9 cellular contexts compared by ENCODE assay signal in genomic region chr9:87725900-87726709, GRCh38. TPM values are rescaled to one million over a fixed set of nuclear protein-coding genes. Genes with fewer than 3 reads are reported as not detected.
DNase-seq lines count a peak whose midpoint lies in the region; ATAC-seq, FAIRE-seq and TF ChIP-seq lines count a peak whose summit lies in the region.
"Had no signal": no experiment of that assay in that cellular context is flagged by ENCODE, and none has a peak within 500 bp of the region (broad histone marks: within the 10 kb centered on the region; RNA-seq: fewer than 3 reads in every experiment).

TSS of gene CTSL (plus strand) at chr9:87726119. CDS start at chr9:87727604, 1,485 bp downstream.

- H3K4me3 Mint-ChIP-seq in Calu3 (ENCODE audit: low read depth, unreplicated experiment) = peak within 1 kb of the TSS; percentile 98
- H3K4me3 Mint-ChIP-seq in astrocyte (ENCODE audit: unreplicated experiment) = peak within 1 kb of the TSS; percentile 91
- peak within 1 kb of the TSS; percentile 94 for H3K4me3 Mint-ChIP-seq in type B pancreatic cell

- H3K4me3 ChIP-seq in astrocyte (ENCODE audit: insufficient read depth, low read depth, low read length) (peak within 1 kb of the TSS; percentile 77), ovary (peak within 1 kb of the TSS; percentile 85)

- H3K27me3 ChIP-seq in astrocyte (ENCODE audit: insufficient read depth, low read length) (no peaks in the 10 kb centered on the region), ovary (no peaks in the 10 kb centered on the region)

- H3K9ac ChIP-seq in astrocyte (ENCODE audit: low read length) = peak within 1 kb of the TSS; percentile 92

- DNase-seq in Calu3 (peak; percentile 70), T-helper 1 cell (peak; percentile 15 to 43 (median 25)), astrocyte (ENCODE audit: low read depth) (peak; percentile 79), left cardiac atrium (peak; percentile 96), ovary (peak; percentile 94 to 97 (median 95)), type B pancreatic cell (ENCODE audit: extremely low spot score, unreplicated experiment) (peak; percentile 84)

- WGBS in ovary, 3 donors = 0 to 1% (median 1%) methylated on average over 54 to 67 of the region's 67 CpGs

- BruUV-seq in Calu3 (replicated peaks; lab: Mats Ljungman, UMichigan) = no TSS peak

- CTCF ChIA-PET in Calu3 (lab: Charles Lee) = interaction anchor here (0.6 to 1.4 kb wide), 7 partner anchors 10 to 89 kb away, joined by 3 to 7 read pairs (median 7); no protein-coding TSS in a partner anchor

- peaks cover 3% of the 10 kb centered on the region for H3K79me2 ChIP-seq in astrocyte (ENCODE audit: insufficient read depth, low read length)

- FAIRE-seq in astrocyte (lab: Jason Lieb, UNC) = no peak

- peaks cover 10% of the 10 kb centered on the region for H3K27me3 Mint-ChIP-seq in Calu3 (ENCODE audit: unreplicated experiment)
- H3K27me3 Mint-ChIP-seq in astrocyte (ENCODE audit: low read depth, unreplicated experiment) = peaks cover 10% of the 10 kb centered on the region
- no peaks in the 10 kb centered on the region for H3K27me3 Mint-ChIP-seq in type B pancreatic cell

- TF ChIP-seq POLR2A in ovary (IDR thresholded peaks at IDR 0.05) = peak; percentile 68

- no peak for TF ChIP-seq EP300 in Ishikawa (IDR thresholded peaks at IDR 0.05; ENCODE audit: borderline replicate concordance)
- TF ChIP-seq EP300 in ovary (IDR thresholded peaks at IDR 0.05) = no peak

- peak; percentile 97 to 98 for ATAC-seq in left cardiac atrium
- ATAC-seq in HG03280 (IDR thresholded peaks at IDR 0.05; ENCODE audit: unreplicated experiment) = no peak

- H3K9me3 Mint-ChIP-seq in Calu3 (ENCODE audit: low read depth, unreplicated experiment) (no peaks in the 10 kb centered on the region), astrocyte (ENCODE audit: unreplicated experiment) (peaks cover 2% of the 10 kb centered on the region), type B pancreatic cell (no peaks in the 10 kb centered on the region)

- peaks cover 12% of the 10 kb centered on the region for H3K36me3 Mint-ChIP-seq in Calu3 (ENCODE audit: insufficient read depth, unreplicated experiment)
- H3K36me3 Mint-ChIP-seq in astrocyte (ENCODE audit: low read depth, unreplicated experiment) = peaks cover 9% of the 10 kb centered on the region
- peaks cover 17% of the 10 kb centered on the region for H3K36me3 Mint-ChIP-seq in type B pancreatic cell
- H3K36me3 Mint-ChIP-seq: IgD-negative memory B cell had no signal

- peaks cover 17% of the 10 kb centered on the region for H3K36me3 ChIP-seq in astrocyte (ENCODE audit: insufficient read depth, low read length)
- no peaks in the 10 kb centered on the region for H3K36me3 ChIP-seq in ovary

- H3K9me3 ChIP-seq in astrocyte (ENCODE audit: insufficient read depth, low read depth, low read length) (no peaks in the 10 kb centered on the region), ovary (no peaks in the 10 kb centered on the region)

- H3K27ac ChIP-seq in astrocyte (ENCODE audit: low read depth, low read length) (peak within 1 kb of the TSS; percentile 83), ovary (peak within 1 kb of the TSS; percentile 86 to 93)

- H3K27ac Mint-ChIP-seq in Calu3 (ENCODE audit: unreplicated experiment) (peak within 1 kb of the TSS; percentile 87), astrocyte (ENCODE audit: unreplicated experiment) (peak within 1 kb of the TSS; percentile 90), type B pancreatic cell (peak within 1 kb of the TSS; percentile 90)
- H3K27ac Mint-ChIP-seq: IgD-negative memory B cell had no signal

- no peak for TF ChIP-seq RAD21 in Ishikawa (IDR thresholded peaks at IDR 0.05; ENCODE audit: low read depth)

- H3K4me1 ChIP-seq in astrocyte (ENCODE audit: insufficient read depth, low read length) (peaks cover 10% of the 10 kb centered on the region), ovary (ENCODE audit: insufficient read depth) (peaks cover 5% of the 10 kb centered on the region)

- H3K4me1 Mint-ChIP-seq in Calu3 (ENCODE audit: low read depth, unreplicated experiment) (peaks cover 10% of the 10 kb centered on the region), astrocyte (ENCODE audit: low read depth, unreplicated experiment) (no peaks in the 10 kb centered on the region), type B pancreatic cell (ENCODE audit: unreplicated experiment) (peaks cover 5% of the 10 kb centered on the region)
- H3K4me1 Mint-ChIP-seq: IgD-negative memory B cell had no signal

- intact Hi-C loops in Calu3 (cut with micrococcal nuclease; ENCODE audit: unreplicated experiment) = loop anchor here (1.0 kb wide), 1 partner anchor 87 kb away; no protein-coding TSS in a partner anchor
- intact Hi-C loops in left cardiac atrium (cut with DNase I) = no loop called here
- intact Hi-C loops in ovary (cut with DNase I) = no loop called here

- TF ChIP-seq CTCF in Calu3 (IDR thresholded peaks at IDR 0.05; ENCODE audit: unreplicated experiment) (peak; percentile 32), astrocyte (IDR thresholded peaks at IDR 0.05; ENCODE audit: insufficient read depth, low read depth, low read length) (no peak), ovary (IDR thresholded peaks at IDR 0.05) (peak in 1 of 3 donors; percentile 17), type B pancreatic cell (conservative IDR thresholded peaks at IDR 0.05) (peak; percentile 51)

- H2AFZ ChIP-seq in astrocyte (ENCODE audit: low read depth, low read length) = peak within 1 kb of the TSS; percentile 97

- peak within 1 kb of the TSS; percentile 95 for H3K4me2 ChIP-seq in astrocyte (ENCODE audit: low read length)

- no peaks in the 10 kb centered on the region for H4K20me1 ChIP-seq in astrocyte (ENCODE audit: insufficient read depth, low read length)

TF ChIP-seq in Ishikawa, 13 proteins besides CTCF, POLR2A, EP300 and RAD21:
- no peak for TF ChIP-seq NFIC (IDR thresholded peaks at IDR 0.05)
- TF ChIP-seq TEAD4 (IDR thresholded peaks at IDR 0.05) = no peak
- TF ChIP-seq CEBPB (IDR thresholded peaks at IDR 0.05) = no peak
- TF ChIP-seq YY1 (IDR thresholded peaks at IDR 0.05; ENCODE audit: low read depth) = no peak
- TF ChIP-seq MAX (IDR thresholded peaks at IDR 0.05) = peak; percentile 74
- no peak for TF ChIP-seq EGR1 (IDR thresholded peaks at IDR 0.05)
- no peak; the same call in 1 of the 2 replicates for TF ChIP-seq TAF1 (IDR thresholded peaks at IDR 0.05; ENCODE audit: low read depth)
- TF ChIP-seq CREB1 (IDR thresholded peaks at IDR 0.05; ENCODE audit: low read depth) = no peak
- TF ChIP-seq ZBTB7A (IDR thresholded peaks at IDR 0.05; ENCODE audit: low read depth) = 0 out of 2 replicates have a peak, but pooled peaks have one; percentile 44
- no peak for TF ChIP-seq TCF12 (IDR thresholded peaks at IDR 0.05; ENCODE audit: low read depth)
- TF ChIP-seq FOXM1 (IDR thresholded peaks at IDR 0.05; ENCODE audit: borderline replicate concordance, low read depth) = no peak

RNA-seq across cellular contexts. Expression of gene CTSL, which starts in this region (rescaled TPM):
- total RNA-seq in Calu3 (2022) (32.2 and 42.9 TPM in 2 replicates), astrocyte (94.9 and 99.1 TPM in 2 replicates), left cardiac atrium (100 to 1,000 TPM; 162 to 165 TPM), ovary (100 to 1,000 TPM in 5 of 7 donors, 10 to 100 TPM in 2; 94.0 to 154 (median 110) TPM), type B pancreatic cell (ENCODE audit: low replicate concordance) (85.7 and 117 TPM in 2 replicates)
- polyA plus RNA-seq in ovary = 100 to 1,000 TPM; 161 to 219 TPM

Comparison
In these comparisons a context has a peak if more than half of its experiments do, and no peak if none do; other contexts are left out.
1. DNase-seq: peak in every context shown above with its lines; median percentile 96 in left cardiac atrium; 95 in ovary; 84 in type B pancreatic cell; 79 in astrocyte; 70 in Calu3; 25 in T-helper 1 cell.